ENCODE assay signal across 17 cellular contexts in the genomic region with DNA sequence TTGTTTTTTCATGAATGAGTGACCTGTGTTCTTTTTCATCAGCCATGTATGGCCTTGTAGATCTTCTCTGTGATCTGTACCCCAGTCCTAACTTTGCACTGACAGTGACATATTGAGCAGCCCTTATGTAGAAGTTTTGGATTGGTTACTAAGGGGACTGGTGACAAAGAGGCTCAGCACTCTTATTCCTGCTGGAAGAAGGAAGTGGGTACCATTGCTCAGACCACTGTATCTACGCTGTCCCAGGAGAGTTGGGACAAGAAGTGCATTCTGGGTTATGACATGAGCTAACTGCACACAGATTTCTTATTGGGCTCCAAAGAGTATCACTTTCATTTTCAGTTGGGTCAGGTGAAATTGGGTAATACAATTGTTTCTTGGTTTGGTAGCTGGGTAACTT.
DNase-seq lines count a peak whose midpoint lies in the region; ATAC-seq, FAIRE-seq and TF ChIP-seq lines count a peak whose summit lies in the region.
"Had no signal": no experiment of that assay in that cellular context is flagged by ENCODE, and none has a peak within 500 bp of the region (broad histone marks: within the 10 kb centered on the region; RNA-seq: fewer than 3 reads in every experiment).

No MANE protein-coding gene starts in this region.

- H3K9me3 Mint-ChIP-seq in astrocyte (ENCODE audit: unreplicated experiment): no peaks in the 10 kb centered on the region
- H3K9me3 Mint-ChIP-seq in progenitor cell of endocrine pancreas (ENCODE audit: low read depth): no peaks in the 10 kb centered on the region
- H3K9me3 Mint-ChIP-seq: activated T-helper 1 cell treated with anti-CD3 and anti-CD28 coated beads, Interleukin-12 subunit alpha, Interleukin-12 subunit beta, Interleukin-2, Interleukin-4 antibody, amounts not matched to agents 30 ng/mL and 10 ng/mL and 1 ng/mL, durations not matched to agents 14 hours and 24 hours and 36 hours; stimulated activated effector memory CD8-positive, alpha-beta T cell treated with anti-CD3 and anti-CD28 coated beads, Interleukin-12 subunit alpha, Interleukin-12 subunit beta, amount 100 ng/mL, for 72 hours had no signal

- H3K4me3 Mint-ChIP-seq in astrocyte (ENCODE audit: unreplicated experiment): no peak overlapping the region
- H3K4me3 Mint-ChIP-seq in progenitor cell of endocrine pancreas (ENCODE audit: low read depth): no peak overlapping the region
- H3K4me3 Mint-ChIP-seq: activated T-helper 1 cell treated with anti-CD3 and anti-CD28 coated beads, Interleukin-12 subunit alpha, Interleukin-12 subunit beta, Interleukin-2, Interleukin-4 antibody, amounts not matched to agents 30 ng/mL and 10 ng/mL and 1 ng/mL, durations not matched to agents 14 hours and 24 hours and 36 hours; stimulated activated effector memory CD8-positive, alpha-beta T cell treated with anti-CD3 and anti-CD28 coated beads, Interleukin-12 subunit alpha, Interleukin-12 subunit beta, amount 100 ng/mL, for 72 hours had no signal

- DNase-seq in astrocyte (ENCODE audit: low read depth) (no peak), progenitor cell of endocrine pancreas (ENCODE audit: low spot score, unreplicated experiment) (no peak), iPS-NIHi7 (ENCODE audit: extremely low spot score) (no peak), Kasumi-1 (lab: John Stamatoyannopoulos, UW) (no peak), PC-9 (no peak), dedifferentiated amniotic fluid mesenchymal stem cell (ENCODE audit: extremely low spot score) (no peak)
- DNase-seq: activated CD4-positive, alpha-beta T cell treated with anti-CD3 and anti-CD28 coated beads, Interleukin-2, amount 50 U/mL, for 48 hours; NCI-H1417; Peyer's patch; stimulated activated CD4-positive, alpha-beta T cell treated with anti-CD3 and anti-CD28 coated beads, Interleukin-4, amount 100 ng/mL, for 1 hour had no signal

- H3K4me1 ChIP-seq in astrocyte (ENCODE audit: insufficient read depth, low read length) (peaks cover 22% of the 10 kb centered on the region), PC-9 (replicated peaks; ENCODE audit: insufficient read depth) (no peaks in the 10 kb centered on the region)
- H3K4me1 ChIP-seq: Peyer's patch had no signal

- H3K27me3 ChIP-seq in astrocyte (ENCODE audit: insufficient read depth, low read length) (no peaks in the 10 kb centered on the region), PC-9 (ENCODE audit: insufficient read depth, low read depth) (no peaks in the 10 kb centered on the region)
- H3K27me3 ChIP-seq: gastroesophageal sphincter, Peyer's patch had no signal

- no peaks in the 10 kb centered on the region for H3K9me2 ChIP-seq in PC-9 (ENCODE audit: insufficient read depth)

- H2AFZ ChIP-seq in astrocyte (ENCODE audit: low read depth, low read length): no peak overlapping the region
- no peak overlapping the region for H2AFZ ChIP-seq in PC-9

- peaks cover 23% of the 10 kb centered on the region for H3K4me1 Mint-ChIP-seq in astrocyte (ENCODE audit: low read depth, unreplicated experiment)
- no peaks in the 10 kb centered on the region for H3K4me1 Mint-ChIP-seq in progenitor cell of endocrine pancreas (ENCODE audit: low read depth)
- H3K4me1 Mint-ChIP-seq: stimulated activated effector memory CD8-positive, alpha-beta T cell treated with anti-CD3 and anti-CD28 coated beads, Interleukin-12 subunit alpha, Interleukin-12 subunit beta, amount 100 ng/mL, for 72 hours had no signal

- H3K36me3 Mint-ChIP-seq in astrocyte (ENCODE audit: low read depth, unreplicated experiment) (peaks cover 8% of the 10 kb centered on the region), progenitor cell of endocrine pancreas (ENCODE audit: insufficient read depth) (peaks cover 17% of the 10 kb centered on the region)
- H3K36me3 Mint-ChIP-seq: stimulated activated effector memory CD8-positive, alpha-beta T cell treated with anti-CD3 and anti-CD28 coated beads, Interleukin-12 subunit alpha, Interleukin-12 subunit beta, amount 100 ng/mL, for 72 hours had no signal

- no peaks in the 10 kb centered on the region for H3K27me3 Mint-ChIP-seq in astrocyte (ENCODE audit: low read depth, unreplicated experiment)
- H3K27me3 Mint-ChIP-seq in progenitor cell of endocrine pancreas: no peaks in the 10 kb centered on the region

- TF ChIP-seq CTCF in astrocyte (IDR thresholded peaks at IDR 0.05; ENCODE audit: insufficient read depth, low read depth, low read length) (no peak), progenitor cell of endocrine pancreas (IDR thresholded peaks at IDR 0.05; ENCODE audit: unreplicated experiment) (no peak), PC-9 (conservative IDR thresholded peaks at IDR 0.05) (no peak)

- intact Hi-C loops in PC-9 (cut with micrococcal nuclease; ENCODE audit: unreplicated experiment): no loop called here

- peaks cover 28% of the 10 kb centered on the region for H3K36me3 ChIP-seq in astrocyte (ENCODE audit: insufficient read depth, low read length)
- H3K36me3 ChIP-seq in PC-9 (ENCODE audit: low read depth): 0 out of 2 replicates have a peak, but pooled peaks cover 3% of the 10 kb centered on the region

- H3K9me3 ChIP-seq in astrocyte (ENCODE audit: insufficient read depth, low read depth, low read length): no peaks in the 10 kb centered on the region
- no peaks in the 10 kb centered on the region for H3K9me3 ChIP-seq in PC-9 (ENCODE audit: insufficient read depth, low read depth)
- H3K9me3 ChIP-seq: gastroesophageal sphincter, Peyer's patch had no signal

- H3K27ac Mint-ChIP-seq in astrocyte (ENCODE audit: unreplicated experiment): peak overlapping the region; percentile 93
- peak overlapping the region; percentile 7 for H3K27ac Mint-ChIP-seq in progenitor cell of endocrine pancreas
- H3K27ac Mint-ChIP-seq: activated T-helper 1 cell treated with anti-CD3 and anti-CD28 coated beads, Interleukin-12 subunit alpha, Interleukin-12 subunit beta, Interleukin-2, Interleukin-4 antibody, amounts not matched to agents 30 ng/mL and 10 ng/mL and 1 ng/mL, durations not matched to agents 14 hours and 24 hours and 36 hours; stimulated activated effector memory CD8-positive, alpha-beta T cell treated with anti-CD3 and anti-CD28 coated beads, Interleukin-12 subunit alpha, Interleukin-12 subunit beta, amount 100 ng/mL, for 72 hours had no signal

- peak; percentile 69 for ATAC-seq in GM18511 (IDR thresholded peaks at IDR 0.05; ENCODE audit: unreplicated experiment)
- ATAC-seq in HG03342 (IDR thresholded peaks at IDR 0.05; ENCODE audit: unreplicated experiment): peak; percentile 78
- ATAC-seq: stimulated activated effector memory CD8-positive, alpha-beta T cell treated with anti-CD3 and anti-CD28 coated beads, Interleukin-12 subunit alpha, Interleukin-12 subunit beta, amount 100 ng/mL, for 72 hours had no signal

- FAIRE-seq in astrocyte (lab: Jason Lieb, UNC): no peak
- FAIRE-seq: H1, islet of Langerhans had no signal

- H3K79me2 ChIP-seq in astrocyte (ENCODE audit: insufficient read depth, low read length) (peaks cover 4% of the 10 kb centered on the region), PC-9 (ENCODE audit: low read depth) (no peaks in the 10 kb centered on the region)

- H4K20me1 ChIP-seq in astrocyte (ENCODE audit: insufficient read depth, low read length) (no peaks in the 10 kb centered on the region), PC-9 (ENCODE audit: insufficient read depth) (no peaks in the 10 kb centered on the region)

- peak overlapping the region; percentile 39 for H3K4me2 ChIP-seq in astrocyte (ENCODE audit: low read length)
- H3K4me2 ChIP-seq in PC-9: no peak overlapping the region

- H3F3A ChIP-seq in PC-9 (ENCODE audit: insufficient read depth, low read depth): 0 out of 2 replicates have a peak, but pooled peaks cover 4% of the 10 kb centered on the region

- no peak overlapping the region for H3K4me3 ChIP-seq in astrocyte (ENCODE audit: insufficient read depth, low read depth, low read length)
- no peak overlapping the region for H3K4me3 ChIP-seq in PC-9
- H3K4me3 ChIP-seq: gastroesophageal sphincter, Peyer's patch had no signal

- H3K27ac ChIP-seq in astrocyte (ENCODE audit: low read depth, low read length) (peak overlapping the region; percentile 61), PC-9 (no peak overlapping the region)
- H3K27ac ChIP-seq: gastroesophageal sphincter, Peyer's patch had no signal

- CTCF ChIA-PET in PC-9 (lab: Charles Lee): no interaction called here

- H3K9ac ChIP-seq in astrocyte (ENCODE audit: low read length): no peak overlapping the region

- POLR2A ChIA-PET in PC-9 (lab: Charles Lee; ENCODE audit: unreplicated experiment): interaction anchor here (0.7 kb wide), 1 partner anchor 344 kb away, joined by 3 read pairs; no protein-coding TSS in a partner anchor

- BruUV-seq in PC-9 (replicated peaks; lab: Mats Ljungman, UMichigan): no TSS peak
